In genomic region chr18:62326646-62327348, GRCh38 we compare ENCODE assay signal across 11 cellular contexts. TPM values are rescaled to one million over a fixed set of nuclear protein-coding genes. Genes with fewer than 3 reads are reported as not detected.
DNase-seq lines count a peak whose midpoint lies in the region; ATAC-seq and TF ChIP-seq lines count a peak whose summit lies in the region.
"Had no signal": no experiment of that assay in that cellular context is flagged by ENCODE, and none has a peak within 500 bp of the region (broad histone marks: within the 10 kb centered on the region; RNA-seq: fewer than 3 reads in every experiment).

No MANE protein-coding gene starts in this region.

- H3K36me3 ChIP-seq in Panc1 (ENCODE audit: control insufficient read depth, insufficient read depth, low read length) = no peaks in the 10 kb centered on the region
- H3K36me3 ChIP-seq in endodermal cell (ENCODE audit: control insufficient read depth, insufficient read depth, low read length) = no peaks in the 10 kb centered on the region
- no peaks in the 10 kb centered on the region for H3K36me3 ChIP-seq in neural progenitor cell
- H3K36me3 ChIP-seq: brain microvascular endothelial cell had no signal

- BruUV-seq in Panc1 (replicated peaks; lab: Mats Ljungman, UMichigan) = TSS peak; percentile 77

- H3K9ac ChIP-seq in endodermal cell (ENCODE audit: extremely low read depth, low read length, poor library complexity, severe bottlenecking) (peak overlapping the region; percentile 63), neural progenitor cell (no peak overlapping the region)

- H3K27ac ChIP-seq in Panc1 (ENCODE audit: low read length) = peak overlapping the region; percentile 65
- H3K27ac ChIP-seq in endodermal cell (ENCODE audit: low read depth, low read length) = peak overlapping the region; percentile 19
- H3K27ac ChIP-seq in neural progenitor cell = no peak overlapping the region
- H3K27ac ChIP-seq: brain microvascular endothelial cell had no signal

- H3K9me3 Mint-ChIP-seq in activated CD4-positive, alpha-beta T cell treated with anti-CD3 and anti-CD28 coated beads, Interleukin-2, amount 10 ng/mL, durations not matched to agents 24 days and 14 days = no peaks in the 10 kb centered on the region
- no peaks in the 10 kb centered on the region for H3K9me3 Mint-ChIP-seq in endodermal cell
- H3K9me3 Mint-ChIP-seq in neural progenitor cell = no peaks in the 10 kb centered on the region

- DNase-seq in activated CD4-positive, alpha-beta T cell treated with anti-CD3 and anti-CD28 coated beads, Interleukin-2, amount 10 ng/mL, durations not matched to agents 24 days and 14 days = no peak
- no peak for DNase-seq in activated CD4-positive, alpha-beta T cell treated with anti-CD3 and anti-CD28 coated beads for 4 hours
- DNase-seq in Panc1 (ENCODE audit: low read depth, low spot score) (no peak), endodermal cell (peak; percentile 65), neural progenitor cell (ENCODE audit: low spot score) (no peak), NCI-H146 (lab: John Stamatoyannopoulos, UW) (no peak)
- DNase-seq in stimulated activated CD4-positive, alpha-beta T cell treated with anti-CD3 and anti-CD28 coated beads, Interleukin-4, amount 100 ng/mL, for 4 hours = no peak
- DNase-seq: brain microvascular endothelial cell, midbrain had no signal

- H3K4me1 ChIP-seq in Panc1 (ENCODE audit: control insufficient read depth, insufficient read depth, low read length) (peaks cover 44% of the 10 kb centered on the region), endodermal cell (ENCODE audit: control insufficient read depth, insufficient read depth, low read length) (peaks cover 32% of the 10 kb centered on the region), neural progenitor cell (peaks cover 21% of the 10 kb centered on the region)

- peak overlapping the region; percentile 66 to 76 for H3K4me3 ChIP-seq in Panc1 (ENCODE audit: low read depth in 2 of 2, low read length in 2 of 2)
- H3K4me3 ChIP-seq in endodermal cell (ENCODE audit: low read length) = peak overlapping the region; percentile 90
- peak overlapping the region; percentile 69 for H3K4me3 ChIP-seq in neural progenitor cell

- no peaks in the 10 kb centered on the region for H3K9me3 ChIP-seq in Panc1 (ENCODE audit: control insufficient read depth, insufficient read depth, low read depth, low read length)
- H3K9me3 ChIP-seq in endodermal cell (ENCODE audit: control insufficient read depth, low read length) = no peaks in the 10 kb centered on the region
- H3K9me3 ChIP-seq in neural progenitor cell (ENCODE audit: low read depth) = no peaks in the 10 kb centered on the region

- peaks cover 3% of the 10 kb centered on the region for H4K20me1 ChIP-seq in neural progenitor cell (ENCODE audit: low read depth)

- peaks cover 15% of the 10 kb centered on the region for H3K36me3 Mint-ChIP-seq in activated CD4-positive, alpha-beta T cell treated with anti-CD3 and anti-CD28 coated beads, Interleukin-2, amount 10 ng/mL, durations not matched to agents 24 days and 14 days (ENCODE audit: low read depth)
- H3K36me3 Mint-ChIP-seq in endodermal cell (ENCODE audit: low read depth) (no peaks in the 10 kb centered on the region), neural progenitor cell (no peaks in the 10 kb centered on the region)

- no peak overlapping the region for H2AFZ ChIP-seq in neural progenitor cell (replicated peaks)

- peaks cover 66% of the 10 kb centered on the region for H3K4me1 Mint-ChIP-seq in activated CD4-positive, alpha-beta T cell treated with anti-CD3 and anti-CD28 coated beads, Interleukin-2, amount 10 ng/mL, durations not matched to agents 24 days and 14 days
- H3K4me1 Mint-ChIP-seq in endodermal cell (peaks cover 66% of the 10 kb centered on the region), neural progenitor cell (peaks cover 18% of the 10 kb centered on the region)

- H3K4me3 Mint-ChIP-seq in activated CD4-positive, alpha-beta T cell treated with anti-CD3 and anti-CD28 coated beads, Interleukin-2, amount 10 ng/mL, durations not matched to agents 24 days and 14 days = peak overlapping the region; percentile 91
- peak overlapping the region; percentile 72 for H3K4me3 Mint-ChIP-seq in endodermal cell
- peak overlapping the region; percentile 84 for H3K4me3 Mint-ChIP-seq in neural progenitor cell

- no peak overlapping the region for H3K27ac Mint-ChIP-seq in activated CD4-positive, alpha-beta T cell treated with anti-CD3 and anti-CD28 coated beads, Interleukin-2, amount 10 ng/mL, durations not matched to agents 24 days and 14 days
- H3K27ac Mint-ChIP-seq in endodermal cell (no peak overlapping the region), neural progenitor cell (no peak overlapping the region)

- H3K27me3 Mint-ChIP-seq in activated CD4-positive, alpha-beta T cell treated with anti-CD3 and anti-CD28 coated beads, Interleukin-2, amount 10 ng/mL, durations not matched to agents 24 days and 14 days = peaks cover 31% of the 10 kb centered on the region
- peaks cover 31% of the 10 kb centered on the region for H3K27me3 Mint-ChIP-seq in endodermal cell (ENCODE audit: insufficient read depth)
- H3K27me3 Mint-ChIP-seq in neural progenitor cell (ENCODE audit: insufficient read depth, low read depth) = peaks cover 62% of the 10 kb centered on the region

- H3K4me2 ChIP-seq in neural progenitor cell = peak overlapping the region; percentile 88

- H3K27me3 ChIP-seq in Panc1 (ENCODE audit: control insufficient read depth, insufficient read depth, low read length) (no peaks in the 10 kb centered on the region), endodermal cell (ENCODE audit: control insufficient read depth, insufficient read depth, low read length, poor library complexity, severe bottlenecking) (no peaks in the 10 kb centered on the region), neural progenitor cell (peaks cover 63% of the 10 kb centered on the region)

- WGBS in endodermal cell (ENCODE audit: insufficient coverage in 1 of 2, insufficient read length in 1 of 2), 2 experiments = 33 to 64% methylated on average over 6 to 11 of the region's 12 CpGs

- peaks cover 30% of the 10 kb centered on the region for H3F3A ChIP-seq in neural progenitor cell (ENCODE audit: low read depth)

- no peak for ATAC-seq in Panc1
- ATAC-seq in HG02678 (IDR thresholded peaks at IDR 0.05; ENCODE audit: unreplicated experiment) = no peak

- CTCF ChIA-PET in Panc1 (lab: Charles Lee) = no interaction called here

- POLR2A ChIA-PET in Panc1 (lab: Charles Lee) = no interaction called here

- H3K79me2 ChIP-seq in neural progenitor cell (ENCODE audit: low read depth) = no peaks in the 10 kb centered on the region

- TF ChIP-seq CTCF in Panc1 (IDR thresholded peaks at IDR 0.05) (no peak), endodermal cell (conservative IDR thresholded peaks at IDR 0.05) (no peak), neural progenitor cell (IDR thresholded peaks at IDR 0.05) (no peak)

- intact Hi-C loops in activated CD4-positive, alpha-beta T cell treated with anti-CD3 and anti-CD28 coated beads, Interleukin-2, amount 10 ng/mL, durations not matched to agents 24 days and 14 days (cut with micrococcal nuclease) = loop anchor here (5.0 to 10.0 kb wide), 4 partner anchors 181 to 518 kb away; no protein-coding TSS in a partner anchor
- intact Hi-C loops in Panc1 (cut with micrococcal nuclease; ENCODE audit: unreplicated experiment) = no loop called here

- in situ Hi-C loops in Panc1 (cut with HindIII; ENCODE audit: low pct_unique_long_range_greater_than_20kb, low sequenced_read_pairs) = no loop called here

RNA-seq across cellular contexts. Expression of gene TNFRSF11A, which starts 1.7 kb away (rescaled TPM):
- 14.0 and 16.4 TPM in 2 replicates for total RNA-seq in activated CD4-positive, alpha-beta T cell treated with anti-CD3 and anti-CD28 coated beads, Interleukin-2, amount 10 ng/mL, durations not matched to agents 24 days and 14 days
- total RNA-seq in Panc1 (2021; ENCODE audit: unreplicated experiment) = 14.1 TPM
- 10.3 TPM for polyA plus RNA-seq in Panc1 (2012; ENCODE audit: insufficient read length)
- total RNA-seq in endodermal cell = 10 to 100 TPM; 13.7 to 35.6 TPM
- 1.5 TPM for polyA plus RNA-seq in endodermal cell (2013, experiment 1 of 2)
- 1.7 TPM for polyA plus RNA-seq in endodermal cell (2013, experiment 2 of 2)
- 0.47 and 1.1 TPM in 2 replicates for total RNA-seq in neural progenitor cell (ENCODE audit: low replicate concordance)
- polyA plus RNA-seq: AG04450 had no signal
